In the genomic region with DNA sequence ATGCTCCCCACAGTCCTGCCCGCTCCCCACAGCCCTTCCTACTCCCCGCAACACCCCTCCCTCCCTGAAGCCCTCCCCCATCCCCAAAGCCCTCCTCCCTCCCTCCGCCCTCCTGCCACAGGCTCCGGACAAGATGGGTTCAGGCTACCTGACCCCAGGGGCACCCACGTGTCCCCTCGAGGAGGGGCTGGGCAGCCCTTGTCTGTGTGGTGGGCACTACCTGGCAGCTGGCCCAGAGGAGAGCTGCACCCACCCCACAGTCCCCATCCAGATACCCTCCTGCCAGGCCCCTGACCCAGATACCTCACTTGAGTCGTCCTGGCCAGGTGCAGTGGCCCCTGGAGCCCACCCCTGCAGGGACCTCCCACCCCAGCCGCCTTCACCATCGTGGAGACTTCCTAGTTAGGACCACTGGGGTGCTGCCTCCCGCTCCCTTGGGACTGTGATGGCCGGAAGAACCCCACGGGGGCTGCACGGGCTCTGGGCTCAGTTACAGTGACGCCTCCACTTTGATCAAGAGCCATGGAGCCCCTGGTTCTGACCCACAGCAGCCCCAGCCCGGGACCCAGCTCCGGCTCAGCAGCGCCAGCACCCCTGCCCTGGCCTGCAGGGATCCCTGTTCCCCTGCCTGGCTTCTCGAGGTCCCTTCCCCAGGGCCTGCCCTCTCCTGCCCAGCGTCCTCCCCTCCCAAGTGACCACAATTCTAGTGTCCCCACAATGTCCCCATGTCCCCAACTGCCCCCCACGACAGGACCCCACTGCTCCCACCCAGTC, we compare ENCODE assay signal across 22 cellular contexts. TPM values are rescaled to one million over a fixed set of nuclear protein-coding genes. Genes with fewer than 3 reads are reported as not detected.
A peak's percentile ranks its signal among the peaks of the same experiment; 100 is the strongest.
DNase-seq lines count a peak whose midpoint lies in the region; ATAC-seq and TF ChIP-seq lines count a peak whose summit lies in the region.
"Had no signal": no experiment of that assay in that cellular context is flagged by ENCODE, and none has a peak within 500 bp of the region (broad histone marks: within the 10 kb centered on the region; RNA-seq: fewer than 3 reads in every experiment).

No MANE protein-coding gene starts in this region.

- H2AFZ ChIP-seq in hepatocyte = no peak overlapping the region

- peak overlapping the region; percentile 59 to 72 for H3K27ac Mint-ChIP-seq in T-cell
- peak overlapping the region; percentile 92 to 94 for H3K27ac Mint-ChIP-seq in stimulated activated naive CD8-positive, alpha-beta T cell treated with anti-CD3 and anti-CD28 coated beads, Interleukin-15, amount 100 ng/mL, for 72 hours

- 82 to 83% methylated on average over 19 to 20 of the region's 20 CpGs for WGBS in heart right ventricle, 2 donors
- WGBS in hepatocyte (ENCODE audit: low lambda C conversion rate, missing lambda C conversion rate) = 90% methylated on average over 16 of the region's 20 CpGs

- peaks cover 0 to 16% (median 6%) of the 10 kb centered on the region in 9 donors for H3K4me1 ChIP-seq in heart right ventricle
- peaks cover 13% of the 10 kb centered on the region for H3K4me1 ChIP-seq in hepatocyte (ENCODE audit: insufficient read depth)

- H3K27me3 ChIP-seq in heart right ventricle (peaks cover 0 to 6% (median 0%) of the 10 kb centered on the region in 7 donors), hepatocyte (no peaks in the 10 kb centered on the region)

- TF ChIP-seq CTCF in heart right ventricle (IDR thresholded peaks at IDR 0.05) (no peak), hepatocyte (IDR thresholded peaks at IDR 0.05; ENCODE audit: poor library complexity) (no peak)

- H3K27ac ChIP-seq in heart right ventricle (peak overlapping the region in 9 of 10 donors; percentile 65 to 87 (median 79)), hepatocyte (no peak overlapping the region)
- H3K27ac ChIP-seq: neutrophil had no signal

- H3K4me3 Mint-ChIP-seq in T-cell = peak overlapping the region in 2 of 3 donors; percentile 37 to 44
- peak overlapping the region; percentile 72 to 81 for H3K4me3 Mint-ChIP-seq in stimulated activated naive CD8-positive, alpha-beta T cell treated with anti-CD3 and anti-CD28 coated beads, Interleukin-15, amount 100 ng/mL, for 72 hours

- ATAC-seq in heart right ventricle (no peak), left ventricle myocardium superior (no peak), T-cell (replicated peaks in 1 of 4) (no peak)
- ATAC-seq in stimulated activated naive CD8-positive, alpha-beta T cell treated with anti-CD3 and anti-CD28 coated beads, Interleukin-15, amount 100 ng/mL, for 72 hours = no peak
- ATAC-seq in activated CD4-positive, CD25-positive, alpha-beta regulatory T cell treated with anti-CD3 and anti-CD28 coated beads, Interleukin-2, amount 50 U/mL, for 24 hours = no peak
- ATAC-seq: Right ventricle myocardium inferior had no signal

- DNase-seq in heart right ventricle (no peak), left ventricle myocardium superior (no peak), T-cell (no peak), hepatocyte (ENCODE audit: low spot score) (no peak), NCI-H345 (lab: John Stamatoyannopoulos, UW) (no peak), AML-193 (lab: John Stamatoyannopoulos, UW) (no peak)
- DNase-seq in stimulated activated naive CD8-positive, alpha-beta T cell treated with anti-CD3 and anti-CD28 coated beads, Interleukin-15, amount 100 ng/mL, for 72 hours = no peak
- DNase-seq: activated CD4-positive, alpha-beta T cell treated with anti-CD3 and anti-CD28 coated beads for 48 hours; anterior cingulate cortex; central memory CD4-positive, alpha-beta T cell; erythroblast; foreskin melanocyte; KG1; MV-4-11; NCI-H1694; NCI-H2171 treated with DMSO at 0.1 percent for 48 hours; stimulated activated CD4-positive, alpha-beta T cell treated with anti-CD3 and anti-CD28 coated beads, Interleukin-12 subunit alpha, Interleukin-12 subunit beta, amount 100 ng/mL, for 4 hours had no signal

- H3K4me2 ChIP-seq in hepatocyte = peak overlapping the region; percentile 65

- H3K27me3 Mint-ChIP-seq in T-cell = peaks cover 0 to 3% of the 10 kb centered on the region in 2 donors
- peaks cover 8% of the 10 kb centered on the region for H3K27me3 Mint-ChIP-seq in stimulated activated naive CD8-positive, alpha-beta T cell treated with anti-CD3 and anti-CD28 coated beads, Interleukin-15, amount 100 ng/mL, for 72 hours

- no peaks in the 10 kb centered on the region for H3K79me2 ChIP-seq in hepatocyte

- H3K36me3 ChIP-seq in heart right ventricle = peaks cover 0 to 11% (median 0%) of the 10 kb centered on the region in 9 donors
- no peaks in the 10 kb centered on the region for H3K36me3 ChIP-seq in hepatocyte (replicated peaks; ENCODE audit: insufficient read depth, low read depth)
- H3K36me3 ChIP-seq: neutrophil had no signal

- no peaks in the 10 kb centered on the region for H3K36me3 Mint-ChIP-seq in T-cell

- H3K4me1 Mint-ChIP-seq in T-cell = no peaks in the 10 kb centered on the region
- H3K4me1 Mint-ChIP-seq in stimulated activated naive CD8-positive, alpha-beta T cell treated with anti-CD3 and anti-CD28 coated beads, Interleukin-15, amount 100 ng/mL, for 72 hours = peaks cover 22% of the 10 kb centered on the region

- POLR2A ChIA-PET in T-cell (lab: Charles Lee) = no interaction called here

- no peaks in the 10 kb centered on the region for H3K9me2 ChIP-seq in hepatocyte (replicated peaks; ENCODE audit: insufficient read depth)

- CTCF ChIA-PET in T-cell (lab: Charles Lee) = interaction anchor here in 1 of 2 donors (0.5 kb wide), 1 partner anchor 142 kb away, joined by 7 read pairs; no protein-coding TSS in a partner anchor

- H3K4me3 ChIP-seq in heart right ventricle (peak overlapping the region in 8 of 10 donors; percentile 38 to 59 (median 48)), hepatocyte (no peak overlapping the region)

- H3K9me3 ChIP-seq in heart right ventricle = no peaks in the 10 kb centered on the region
- no peaks in the 10 kb centered on the region for H3K9me3 ChIP-seq in hepatocyte (ENCODE audit: low read depth)
- H3K9me3 ChIP-seq: neutrophil had no signal

- H4K20me1 ChIP-seq in hepatocyte (ENCODE audit: insufficient read depth, poor library complexity, severe bottlenecking) = no peaks in the 10 kb centered on the region

- intact Hi-C loops in heart right ventricle (cut with DNase I) (no loop called here), left ventricle myocardium superior (cut with micrococcal nuclease) (no loop called here)

- H3K9me3 Mint-ChIP-seq in T-cell = no peaks in the 10 kb centered on the region
- H3K9me3 Mint-ChIP-seq in stimulated activated naive CD8-positive, alpha-beta T cell treated with anti-CD3 and anti-CD28 coated beads, Interleukin-15, amount 100 ng/mL, for 72 hours = no peaks in the 10 kb centered on the region

RNA-seq across cellular contexts. Expression of a gene that starts 0.8 kb away (rescaled TPM):
- total RNA-seq in heart right ventricle (under 1 TPM in 4 of 10 donors, not detected in 6; 0.32 to 0.61 (median 0.47) TPM), left ventricle myocardium superior (0.27 TPM), T-cell (1 to 10 TPM in 2 of 5 donors, under 1 TPM in 3; 0.36 to 1.6 (median 0.90) TPM), hepatocyte (2.0 and 2.5 TPM in 2 replicates)
- polyA plus RNA-seq in heart right ventricle (under 1 TPM; 0.04 to 0.59 TPM), hepatocyte (not detected in 2 replicates)
- total RNA-seq: renal cortical epithelial cell, temporal lobe had no signal

RNA-seq across cellular contexts. Expression of a gene that starts 11.1 kb away (rescaled TPM):
- total RNA-seq in heart right ventricle = 10 to 100 TPM in 9 of 10 donors, 1 to 10 TPM in 1; 7.8 to 14.9 (median 12.5) TPM
- 10 to 100 TPM in 1 of 2 donors, 1 to 10 TPM in 1; 9.0 to 30.5 TPM for polyA plus RNA-seq in heart right ventricle
- total RNA-seq in left ventricle myocardium superior = 13.3 TPM
- 10 to 100 TPM in 3 of 5 donors, 1 to 10 TPM in 2; 8.4 to 12.9 (median 10.8) TPM for total RNA-seq in T-cell
- 16.0 and 17.3 TPM in 2 replicates for total RNA-seq in hepatocyte
- polyA plus RNA-seq in hepatocyte = 24.0 and 36.6 TPM in 2 replicates

RNA-seq across cellular contexts. Expression of a gene that starts 12.7 kb away (rescaled TPM):
- total RNA-seq in heart right ventricle = 1 to 10 TPM in 4 of 10 donors, under 1 TPM in 6; 0.17 to 2.7 (median 0.75) TPM
- 1 to 10 TPM in 1 of 2 donors, under 1 TPM in 1; 0.49 to 5.9 TPM for polyA plus RNA-seq in heart right ventricle
- 1.6 TPM for total RNA-seq in left ventricle myocardium superior
- total RNA-seq in T-cell = 1 to 10 TPM; 2.5 to 9.3 (median 6.5) TPM
- total RNA-seq in hepatocyte = 0.33 and 0.64 TPM in 2 replicates
- polyA plus RNA-seq in hepatocyte = 1.6 and 4.6 TPM in 2 replicates

RNA-seq across cellular contexts. Expression of a gene that starts 17.2 kb away (rescaled TPM):
- total RNA-seq in heart right ventricle (10 to 100 TPM in 7 of 10 donors, 1 to 10 TPM in 3; 6.8 to 20.4 (median 11.4) TPM), left ventricle myocardium superior (16.4 TPM), T-cell (100 to 1,000 TPM in 3 of 5 donors, 10 to 100 TPM in 2; 85.3 to 131 (median 113) TPM), hepatocyte (5.5 and 10.3 TPM in 2 replicates)
- polyA plus RNA-seq in heart right ventricle (10 to 100 TPM in 1 of 2 donors, 1 to 10 TPM in 1; 3.3 to 11.6 TPM), hepatocyte (8.5 and 9.6 TPM in 2 replicates)

RNA-seq across cellular contexts. Expression of a gene that starts 43.1 kb away (rescaled TPM):
- total RNA-seq in heart right ventricle = 10 to 100 TPM; 29.9 to 60.1 (median 35.1) TPM
- polyA plus RNA-seq in heart right ventricle = 10 to 100 TPM; 29.5 to 60.6 TPM
- total RNA-seq in left ventricle myocardium superior = 53.2 TPM
- total RNA-seq in T-cell = 100 to 1,000 TPM in 3 of 5 donors, 10 to 100 TPM in 2; 77.1 to 141 (median 114) TPM
- 47.4 and 56.3 TPM in 2 replicates for total RNA-seq in hepatocyte
- 107 and 127 TPM in 2 replicates for polyA plus RNA-seq in hepatocyte
